ENCODE assay signal across 1 cellular context in genomic region chr1:194280463-194280862, GRCh38.
TF ChIP-seq lines count a peak whose summit lies in the region.

No MANE protein-coding gene starts in this region.

TF ChIP-seq in HCT116, 20 proteins besides CTCF, POLR2A, EP300 and RAD21 (continued from another document):
- TF ChIP-seq REST (IDR thresholded peaks at IDR 0.05; ENCODE audit: low read depth) (no peak), ZNF274 (IDR thresholded peaks at IDR 0.05; ENCODE audit: low read depth, low read length) (no peak), EGR1 (IDR thresholded peaks at IDR 0.05; ENCODE audit: low read depth) (no peak), SP1 (IDR thresholded peaks at IDR 0.05; ENCODE audit: low read depth) (no peak), SRF (IDR thresholded peaks at IDR 0.05; ENCODE audit: low read depth) (no peak), CEBPB (IDR thresholded peaks at IDR 0.05; ENCODE audit: low read depth) (no peak)
